In the genomic region with DNA sequence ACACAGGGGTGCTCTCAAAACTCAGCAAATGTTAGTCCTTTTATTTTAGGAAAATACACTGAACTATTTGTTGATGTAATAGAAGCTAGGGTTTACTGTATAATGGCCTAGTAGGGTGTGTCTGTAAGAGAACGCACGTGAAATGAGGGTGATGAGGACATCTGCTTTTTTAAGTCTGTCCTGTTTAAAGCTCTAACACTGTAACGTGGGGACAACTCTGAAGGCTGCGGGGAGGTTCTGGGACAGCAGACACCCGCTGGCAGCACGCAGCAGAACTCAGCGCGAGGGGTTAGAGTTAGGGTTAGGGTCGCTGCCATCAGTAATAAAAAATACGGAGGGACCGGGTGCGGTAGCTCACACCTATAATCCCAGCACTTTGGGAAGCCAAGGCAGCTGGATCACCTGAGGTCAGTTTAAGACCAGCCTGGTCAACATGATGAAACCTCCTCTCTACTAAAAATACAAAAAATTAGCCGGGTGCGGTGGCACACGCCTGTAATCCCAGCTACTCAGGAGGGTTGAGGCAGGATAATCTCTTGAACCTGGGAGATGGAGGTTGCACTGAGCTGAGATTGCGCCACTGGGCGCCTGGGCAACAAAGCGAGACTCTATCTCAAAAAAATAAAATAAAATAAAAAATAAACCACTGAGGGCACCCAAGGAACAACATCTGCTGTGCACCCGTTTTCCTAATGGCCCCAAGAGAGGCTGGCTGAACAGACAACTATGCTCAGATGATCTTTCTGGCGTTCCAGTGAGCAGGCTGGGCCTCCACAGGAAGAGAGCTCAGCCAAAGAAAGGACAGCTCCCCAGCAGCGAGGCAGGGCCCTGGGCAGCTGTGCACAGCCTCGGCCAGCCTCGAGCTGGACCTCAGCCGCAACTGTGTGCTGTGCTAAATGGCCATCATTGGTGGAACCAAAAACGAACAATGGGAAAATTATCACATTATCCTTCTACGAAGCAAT, we compare ENCODE assay signal across 11 cellular contexts.
A peak's percentile ranks its signal among the peaks of the same experiment; 100 is the strongest.
DNase-seq lines count a peak whose midpoint lies in the region; ATAC-seq, FAIRE-seq and TF ChIP-seq lines count a peak whose summit lies in the region.
"Had no signal": no experiment of that assay in that cellular context is flagged by ENCODE, and none has a peak within 500 bp of the region (broad histone marks: within the 10 kb centered on the region; RNA-seq: fewer than 3 reads in every experiment).

No MANE protein-coding gene starts in this region.

- no peaks in the 10 kb centered on the region for H3K36me3 ChIP-seq in GM12878 (ENCODE audit: control insufficient read depth in 2 of 2, insufficient read depth in 2 of 2, low read length in 1 of 2)

- no peak for TF ChIP-seq RAD21 in GM12878 (IDR thresholded peaks at IDR 0.05; ENCODE audit: insufficient read depth, low read depth, low read length)

- H3K27ac ChIP-seq in GM12878 (ENCODE audit: control insufficient read depth, insufficient read depth) (no peak overlapping the region), right cardiac atrium (ENCODE audit: low read length) (no peak overlapping the region)

- no peak for TF ChIP-seq POLR2A in GM12892 (IDR thresholded peaks at IDR 0.05; ENCODE audit: low read depth, low read length)
- no peak for TF ChIP-seq POLR2A in GM12878 (IDR thresholded peaks at IDR 0.05; ENCODE audit: low read depth, low read length)

- peaks cover 0 to 10% of the 10 kb centered on the region in 2 experiments; a peak in 1 of 4 replicates for H3K27me3 ChIP-seq in GM12878 (replicated peaks in 1 of 2; ENCODE audit: control insufficient read depth in 2 of 2, insufficient read depth in 2 of 2, low read length in 1 of 2)
- no peaks in the 10 kb centered on the region for H3K27me3 ChIP-seq in right cardiac atrium (ENCODE audit: control insufficient read depth, insufficient read depth)

- POLR2A ChIA-PET in GM12878 (lab: Charles Lee): no interaction called here

- intact Hi-C loops in GM12878 (cut with micrococcal nuclease; ENCODE audit: unreplicated experiment): no loop called here
- intact Hi-C loops in right cardiac atrium (cut with DNase I): loop anchor here in 3 of 4 donors (5.0 to 10.0 kb wide), 3 partner anchors 55 to 92 kb away; no protein-coding TSS in a partner anchor

- DNase-seq in GM12892 (ENCODE audit: insufficient read length) (no peak), GM12878 (ENCODE audit: low read depth, low spot score) (no peak), right cardiac atrium (peak; percentile 8 to 68 (median 63)), putamen (ENCODE audit: low spot score) (peak; percentile 75), SKM-1 (lab: John Stamatoyannopoulos, UW; ENCODE audit: unreplicated experiment) (no peak), NCI-H526 (lab: John Stamatoyannopoulos, UW) (no peak), NCI-H2171 (lab: John Stamatoyannopoulos, UW) (no peak), NCI-H510A (lab: John Stamatoyannopoulos, UW) (no peak)
- DNase-seq: DMS 273 treated with DMSO at 0.1 percent for 48 hours; NCI-H2081; stimulated activated CD8-positive, alpha-beta memory T cell treated with anti-CD3 and anti-CD28 coated beads, Interleukin-4, amount 100 ng/mL, for 48 hours had no signal

- BruUV-seq in GM12878 (replicated peaks; lab: Mats Ljungman, UMichigan): no TSS peak

- peaks cover 34% of the 10 kb centered on the region for H3K4me1 ChIP-seq in GM12878 (ENCODE audit: control insufficient read depth, insufficient read depth, low read length)
- H3K4me1 ChIP-seq in right cardiac atrium (ENCODE audit: control insufficient read depth, insufficient read depth, low read length): peaks cover 49% of the 10 kb centered on the region

- peak; percentile 63 for FAIRE-seq in GM12892 (lab: Jason Lieb, UNC)
- FAIRE-seq in GM12878 (lab: Jason Lieb, UNC): no peak

- no peak for TF ChIP-seq EP300 in GM12878 (IDR thresholded peaks at IDR 0.05; ENCODE audit: borderline replicate concordance in 1 of 2, control insufficient read depth in 1 of 2, low read depth in 2 of 2, low read length in 2 of 2)

- H3K79me2 ChIP-seq in GM12878 (ENCODE audit: control insufficient read depth, insufficient read depth, low read length): no peaks in the 10 kb centered on the region

- peak overlapping the region; percentile 51; the same call in 1 of the 2 replicates for H3K4me2 ChIP-seq in GM12878 (ENCODE audit: control insufficient read depth, insufficient read depth)

- ATAC-seq in GM12878: no peak
- peak; percentile 22 to 34 for ATAC-seq in right cardiac atrium

- no peak for TF ChIP-seq CTCF in GM12878 (IDR thresholded peaks at IDR 0.05 in 2 of 3, conservative IDR thresholded peaks at IDR 0.05 in 1 of 3; ENCODE audit: control insufficient read depth in 2 of 3, extremely low read depth in 1 of 3, insufficient read depth in 1 of 3, low read depth in 3 of 3, low read length in 3 of 3)

- SMC1A ChIA-PET in GM12878 (lab: Charles Lee; ENCODE audit: uncharacterized antibody, unreplicated experiment): interaction anchor here (1.4 to 2.4 kb wide), 3 partner anchors 15 to 71 kb away, joined by 5 to 9 read pairs (median 6); no protein-coding TSS in a partner anchor

- H3K4me3 ChIP-seq in GM12878: no peak overlapping the region
- no peak overlapping the region for H3K4me3 ChIP-seq in right cardiac atrium (ENCODE audit: low read length)

- in situ Hi-C loops in GM12878 (cut with MboI): loop anchor here (10.0 kb wide), 1 partner anchor 958 kb away; no protein-coding TSS in a partner anchor

- WGBS in GM12878 (ENCODE audit: insufficient coverage, insufficient replicate concordance, low lambda C conversion rate, missing lambda C conversion rate): 44% methylated on average over 26 of the region's 26 CpGs
- 69% methylated on average over 26 of the region's 26 CpGs for WGBS in right cardiac atrium

- no peaks in the 10 kb centered on the region for H4K20me1 ChIP-seq in GM12878 (ENCODE audit: control insufficient read depth, insufficient read depth)

- no peak overlapping the region for H2AFZ ChIP-seq in GM12878 (ENCODE audit: control insufficient read depth, low read depth, low read length)

- CTCF ChIA-PET in GM12878 (lab: Yijun Ruan, JAX): interaction anchor here (1.2 to 5.1 kb wide), 5 partner anchors 15 to 322 kb away, joined by 3 to 31 read pairs (median 5); no protein-coding TSS in a partner anchor

- RAD21 ChIA-PET in GM12878 (lab: Charles Lee; ENCODE audit: unreplicated experiment): interaction anchor here (1.8 kb wide), 1 partner anchor 14 kb away, joined by 7 read pairs; no protein-coding TSS in a partner anchor

- H3K9me3 ChIP-seq in GM12878 (replicated peaks; ENCODE audit: control insufficient read depth, insufficient read depth, low read length) (peaks cover 14% of the 10 kb centered on the region; the same call in 2 of the 3 replicates), right cardiac atrium (ENCODE audit: control insufficient read depth, low read length) (no peaks in the 10 kb centered on the region)

- H3K9ac ChIP-seq in GM12878 (ENCODE audit: control insufficient read depth, insufficient read depth, low read length): no peak overlapping the region

TF ChIP-seq in GM12878, 131 proteins besides CTCF, POLR2A, EP300 and RAD21:
- TF ChIP-seq, protein P1, sequence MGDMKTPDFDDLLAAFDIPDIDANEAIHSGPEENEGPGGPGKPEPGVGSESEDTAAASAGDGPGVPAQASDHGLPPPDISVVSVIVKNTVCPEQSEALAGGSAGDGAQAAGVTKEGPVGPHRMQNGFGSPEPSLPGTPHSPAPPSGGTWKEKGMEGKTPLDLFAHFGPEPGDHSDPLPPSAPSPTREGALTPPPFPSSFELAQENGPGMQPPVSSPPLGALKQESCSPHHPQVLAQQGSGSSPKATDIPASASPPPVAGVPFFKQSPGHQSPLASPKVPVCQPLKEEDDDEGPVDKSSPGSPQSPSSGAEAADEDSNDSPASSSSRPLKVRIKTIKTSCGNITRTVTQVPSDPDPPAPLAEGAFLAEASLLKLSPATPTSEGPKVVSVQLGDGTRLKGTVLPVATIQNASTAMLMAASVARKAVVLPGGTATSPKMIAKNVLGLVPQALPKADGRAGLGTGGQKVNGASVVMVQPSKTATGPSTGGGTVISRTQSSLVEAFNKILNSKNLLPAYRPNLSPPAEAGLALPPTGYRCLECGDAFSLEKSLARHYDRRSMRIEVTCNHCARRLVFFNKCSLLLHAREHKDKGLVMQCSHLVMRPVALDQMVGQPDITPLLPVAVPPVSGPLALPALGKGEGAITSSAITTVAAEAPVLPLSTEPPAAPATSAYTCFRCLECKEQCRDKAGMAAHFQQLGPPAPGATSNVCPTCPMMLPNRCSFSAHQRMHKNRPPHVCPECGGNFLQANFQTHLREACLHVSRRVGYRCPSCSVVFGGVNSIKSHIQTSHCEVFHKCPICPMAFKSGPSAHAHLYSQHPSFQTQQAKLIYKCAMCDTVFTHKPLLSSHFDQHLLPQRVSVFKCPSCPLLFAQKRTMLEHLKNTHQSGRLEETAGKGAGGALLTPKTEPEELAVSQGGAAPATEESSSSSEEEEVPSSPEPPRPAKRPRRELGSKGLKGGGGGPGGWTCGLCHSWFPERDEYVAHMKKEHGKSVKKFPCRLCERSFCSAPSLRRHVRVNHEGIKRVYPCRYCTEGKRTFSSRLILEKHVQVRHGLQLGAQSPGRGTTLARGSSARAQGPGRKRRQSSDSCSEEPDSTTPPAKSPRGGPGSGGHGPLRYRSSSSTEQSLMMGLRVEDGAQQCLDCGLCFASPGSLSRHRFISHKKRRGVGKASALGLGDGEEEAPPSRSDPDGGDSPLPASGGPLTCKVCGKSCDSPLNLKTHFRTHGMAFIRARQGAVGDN (IDR thresholded peaks at IDR 0.05): no peak
- no peak for TF ChIP-seq IRF4 (IDR thresholded peaks at IDR 0.05; ENCODE audit: low read depth, low read length)
- TF ChIP-seq RFX5 (IDR thresholded peaks at IDR 0.05; ENCODE audit: low read depth, low read length): no peak
- TF ChIP-seq ZZZ3 (IDR thresholded peaks at IDR 0.05; ENCODE audit: control insufficient read depth, insufficient read length, low read depth): no peak
- no peak for TF ChIP-seq KDM1A (IDR thresholded peaks at IDR 0.05; ENCODE audit: borderline replicate concordance)
- no peak for TF ChIP-seq RCOR1 (conservative IDR thresholded peaks at IDR 0.05; ENCODE audit: low read depth, low read length)

Comparison
In these comparisons a context has a peak if more than half of its experiments do, and no peak if none do; other contexts are left out.
1. DNase-seq: peak in right cardiac atrium (3 of 3) and putamen (single experiment); none in GM12892 (single experiment), GM12878 (single experiment), SKM-1 (single experiment), NCI-H526 (0 of 2), NCI-H2171 (single experiment) and NCI-H510A (single experiment).